In the genomic region with DNA sequence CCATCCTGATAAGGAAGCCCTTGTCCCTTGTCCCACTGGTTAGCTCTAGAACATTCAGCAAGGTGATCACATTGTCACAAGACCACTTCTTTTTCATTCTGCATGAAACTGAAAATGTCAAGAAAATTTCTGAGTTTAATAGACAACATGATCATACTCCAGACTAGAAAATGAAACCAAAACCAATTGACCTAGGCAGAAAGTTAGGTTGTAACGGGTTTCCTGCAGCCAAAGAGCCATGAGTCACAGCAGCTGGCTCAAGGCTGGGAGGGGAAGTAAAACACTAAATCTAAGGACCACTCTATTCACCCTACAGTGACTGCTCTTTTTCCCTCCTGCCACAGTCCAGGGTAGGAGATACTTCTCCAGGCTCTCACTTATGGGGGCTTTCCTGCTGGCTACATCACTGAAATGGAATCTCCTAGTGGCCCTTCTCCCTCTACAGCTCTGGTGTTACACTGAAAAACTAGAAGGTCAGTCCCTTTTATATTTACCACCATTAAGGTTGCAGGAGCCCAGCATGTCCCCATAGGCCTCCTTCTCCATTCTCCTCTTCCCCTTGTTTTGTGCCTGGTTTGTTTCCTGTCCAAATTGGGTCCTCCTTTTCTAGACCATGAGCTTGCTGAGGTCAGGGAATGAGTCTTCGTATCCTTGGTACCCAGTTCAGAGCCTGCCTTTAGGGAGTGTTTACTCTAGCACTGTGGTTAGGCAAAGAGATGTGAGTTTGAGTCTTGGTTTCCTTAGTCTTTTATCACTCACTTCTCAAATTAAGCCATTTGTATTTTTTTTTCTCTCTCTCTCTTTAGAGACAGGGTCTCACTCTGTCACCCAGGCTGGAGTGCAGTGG, we compare ENCODE assay signal across 8 cellular contexts.
DNase-seq lines count a peak whose midpoint lies in the region; ATAC-seq and TF ChIP-seq lines count a peak whose summit lies in the region.

No MANE protein-coding gene starts in this region.

- no peaks in the 10 kb centered on the region for H3K79me2 ChIP-seq in KMS-11 (ENCODE audit: insufficient read depth, low read depth)

- H4K20me1 ChIP-seq in KMS-11 (ENCODE audit: insufficient read depth) = no peaks in the 10 kb centered on the region

- TF ChIP-seq EP300 in tibial nerve (IDR thresholded peaks at IDR 0.05) = peak in 1 of 2 donors; percentile 71

- TF ChIP-seq CTCF in KMS-11 (conservative IDR thresholded peaks at IDR 0.05; ENCODE audit: low read depth, low read length) (no peak), tibial nerve (IDR thresholded peaks at IDR 0.05) (no peak)

- H3K36me3 ChIP-seq in KMS-11 (ENCODE audit: insufficient read depth) (no peaks in the 10 kb centered on the region), muscle layer of colon (ENCODE audit: insufficient read depth, low read length) (no peaks in the 10 kb centered on the region), tibial nerve (no peaks in the 10 kb centered on the region)

- TF ChIP-seq POLR2A in tibial nerve (IDR thresholded peaks at IDR 0.05) = no peak

- H3K9me3 ChIP-seq in muscle layer of colon (ENCODE audit: low read length) (no peaks in the 10 kb centered on the region), tibial nerve (peaks cover 0 to 5% (median 0%) of the 10 kb centered on the region in 4 donors)

- H3K4me2 ChIP-seq in KMS-11 = peak overlapping the region; percentile 69

- H3K27ac ChIP-seq in KMS-11 = peak overlapping the region; percentile 81
- peak overlapping the region; percentile 28 for H3K27ac ChIP-seq in muscle layer of colon (ENCODE audit: low read depth, low read length)
- peak overlapping the region; percentile 15 to 87 (median 80) for H3K27ac ChIP-seq in tibial nerve

- WGBS in tibial nerve, 2 donors = 43 to 45% methylated on average over 2 of the region's 2 CpGs

- H3K4me3 ChIP-seq in KMS-11 (IDR thresholded peaks at IDR 0.05; ENCODE audit: insufficient read depth, low read depth, low read length) = no peak overlapping the region
- peak overlapping the region; percentile 12 to 36 for H3K4me3 ChIP-seq in muscle layer of colon (ENCODE audit: low read depth in 1 of 2, low read length in 2 of 2)
- peak overlapping the region in 3 of 4 donors; percentile 3 to 42 (median 26) for H3K4me3 ChIP-seq in tibial nerve

- H3K36me3 Mint-ChIP-seq in dendritic cell treated with granulocyte-macrophage colony-stimulating factor and Interleukin-4, amounts not matched to agents 40 ng/mL and 50 ng/mL, for 4 days (ENCODE audit: low read depth) = no peaks in the 10 kb centered on the region

- H3K4me1 Mint-ChIP-seq in dendritic cell treated with granulocyte-macrophage colony-stimulating factor and Interleukin-4, amounts not matched to agents 40 ng/mL and 50 ng/mL, for 4 days (ENCODE audit: low read depth) = peaks cover 49% of the 10 kb centered on the region

- H3K4me3 Mint-ChIP-seq in dendritic cell treated with granulocyte-macrophage colony-stimulating factor and Interleukin-4, amounts not matched to agents 40 ng/mL and 50 ng/mL, for 4 days = peak overlapping the region; percentile 32

- intact Hi-C loops in dendritic cell treated with granulocyte-macrophage colony-stimulating factor and Interleukin-4, amounts not matched to agents 40 ng/mL and 50 ng/mL, for 4 days (cut with micrococcal nuclease) = no loop called here

- DNase-seq in ELR (ENCODE audit: low read depth) (peak; percentile 87), tibial nerve (ENCODE audit: low spot score in 2 of 2) (peak in 1 of 2 donors; percentile 51), amniotic stem cell (lab: John Stamatoyannopoulos, UW) (no peak)
- DNase-seq in activated CD4-positive, CD25-positive, alpha-beta regulatory T cell treated with anti-CD3 and anti-CD28 coated beads, Interleukin-2, amount 50 U/mL, for 72 hours = peak; percentile 40

- H3K9ac ChIP-seq in KMS-11 (peak overlapping the region; percentile 50; the same call in 1 of the 2 replicates), muscle layer of colon (ENCODE audit: low read length) (no peak overlapping the region)

- H3K27me3 Mint-ChIP-seq in dendritic cell treated with granulocyte-macrophage colony-stimulating factor and Interleukin-4, amounts not matched to agents 40 ng/mL and 50 ng/mL, for 4 days = no peaks in the 10 kb centered on the region

- H3K4me1 ChIP-seq in KMS-11 (ENCODE audit: low read depth, poor library complexity, severe bottlenecking) = peaks cover 40% of the 10 kb centered on the region
- H3K4me1 ChIP-seq in muscle layer of colon (ENCODE audit: insufficient read depth, low read length) = peaks cover 23% of the 10 kb centered on the region
- H3K4me1 ChIP-seq in tibial nerve = peaks cover 0 to 17% (median 8%) of the 10 kb centered on the region in 4 donors

- no peaks in the 10 kb centered on the region for H3K9me3 Mint-ChIP-seq in dendritic cell treated with granulocyte-macrophage colony-stimulating factor and Interleukin-4, amounts not matched to agents 40 ng/mL and 50 ng/mL, for 4 days

- H3K27me3 ChIP-seq in KMS-11 (ENCODE audit: insufficient read depth, low read depth) (no peaks in the 10 kb centered on the region), muscle layer of colon (ENCODE audit: control insufficient read depth in 1 of 2, insufficient read depth in 2 of 2, low read length in 2 of 2) (no peaks in the 10 kb centered on the region), tibial nerve (no peaks in the 10 kb centered on the region)

- H2AFZ ChIP-seq in KMS-11 (ENCODE audit: low read depth) = peak overlapping the region; percentile 76

- peak overlapping the region; percentile 91 for H3K27ac Mint-ChIP-seq in dendritic cell treated with granulocyte-macrophage colony-stimulating factor and Interleukin-4, amounts not matched to agents 40 ng/mL and 50 ng/mL, for 4 days

- ATAC-seq in GM21576 (IDR thresholded peaks at IDR 0.05; ENCODE audit: unreplicated experiment) = peak; percentile 92

Comparison
In these comparisons a context has a peak if more than half of its experiments do, and no peak if none do; other contexts are left out.
1. H3K27ac ChIP-seq: peak in every context shown above with its lines; median percentile 81 in KMS-11; 80 in tibial nerve; 28 in muscle layer of colon.